10 cellular contexts compared by ENCODE assay signal in genomic region chr16:24580665-24581064, GRCh38. TPM values are rescaled to one million over a fixed set of nuclear protein-coding genes. Genes with fewer than 3 reads are reported as not detected.
DNase-seq lines count a peak whose midpoint lies in the region; ATAC-seq and TF ChIP-seq lines count a peak whose summit lies in the region.
"Had no signal": no experiment of that assay in that cellular context is flagged by ENCODE, and none has a peak within 500 bp of the region (broad histone marks: within the 10 kb centered on the region; RNA-seq: fewer than 3 reads in every experiment).

No MANE protein-coding gene starts in this region.

- TF ChIP-seq CTCF in LNCaP clone FGC (IDR thresholded peaks at IDR 0.05; ENCODE audit: control insufficient read depth, extremely low read depth, insufficient read depth) (peak; percentile 55), cardiac fibroblast (IDR thresholded peaks at IDR 0.05; ENCODE audit: low read depth, low read length) (peak; percentile 55), nephron (IDR thresholded peaks at IDR 0.05; ENCODE audit: unreplicated experiment in 3 of 3) (peak; percentile 30 to 41 (median 36))

- H3K4me3 Mint-ChIP-seq in nephron: no peak overlapping the region
- no peak overlapping the region for H3K4me3 Mint-ChIP-seq in activated naive CD8-positive, alpha-beta T cell treated with anti-CD3 and anti-CD28 coated beads for 36 hours
- H3K4me3 Mint-ChIP-seq: T-helper 2 cell treated with Interferon-gamma antibody and Interleukin-4, amounts not matched to agents 5 μg/mL and 100 μg/mL, for 36 hours had no signal

- H3K27ac Mint-ChIP-seq in nephron: no peak overlapping the region
- H3K27ac Mint-ChIP-seq in activated naive CD8-positive, alpha-beta T cell treated with anti-CD3 and anti-CD28 coated beads for 36 hours: no peak overlapping the region
- H3K27ac Mint-ChIP-seq: T-helper 2 cell treated with Interferon-gamma antibody and Interleukin-4, amounts not matched to agents 5 μg/mL and 100 μg/mL, for 36 hours had no signal

- peaks cover 14% of the 10 kb centered on the region for H3K36me3 Mint-ChIP-seq in nephron (ENCODE audit: low read depth)
- H3K36me3 Mint-ChIP-seq in activated naive CD8-positive, alpha-beta T cell treated with anti-CD3 and anti-CD28 coated beads for 36 hours: no peaks in the 10 kb centered on the region

- ATAC-seq in GM21528 (IDR thresholded peaks at IDR 0.05; ENCODE audit: low FRiP score, unreplicated experiment) (no peak), GM18907 (IDR thresholded peaks at IDR 0.05; ENCODE audit: unreplicated experiment) (no peak)

- H3K4me3 ChIP-seq in LNCaP clone FGC (ENCODE audit: low read depth, low read length) (no peak overlapping the region), cardiac fibroblast (replicated peaks in 1 of 2; ENCODE audit: low read depth in 2 of 2, low read length in 2 of 2) (no peak overlapping the region)
- H3K4me3 ChIP-seq: lung had no signal

- H3K9me3 Mint-ChIP-seq in nephron: peaks cover 9% of the 10 kb centered on the region
- H3K9me3 Mint-ChIP-seq in activated naive CD8-positive, alpha-beta T cell treated with anti-CD3 and anti-CD28 coated beads for 36 hours: no peaks in the 10 kb centered on the region
- H3K9me3 Mint-ChIP-seq: T-helper 2 cell treated with Interferon-gamma antibody and Interleukin-4, amounts not matched to agents 5 μg/mL and 100 μg/mL, for 36 hours had no signal

- DNase-seq in COLO829 (ENCODE audit: low spot score) (peak; percentile 43), LNCaP clone FGC (ENCODE audit: low read depth) (no peak), cardiac fibroblast (ENCODE audit: low read depth in 2 of 2) (peak; percentile 67)
- DNase-seq in activated naive CD8-positive, alpha-beta T cell treated with anti-CD3 and anti-CD28 coated beads for 36 hours: no peak
- no peak for DNase-seq in activated effector memory CD4-positive, alpha-beta T cell treated with anti-CD3 and anti-CD28 coated beads, Interleukin-2, amount 50 U/mL, for 16 hours

- peaks cover 2% of the 10 kb centered on the region for H3K27me3 Mint-ChIP-seq in nephron (ENCODE audit: low read depth)
- peaks cover 4% of the 10 kb centered on the region for H3K27me3 Mint-ChIP-seq in activated naive CD8-positive, alpha-beta T cell treated with anti-CD3 and anti-CD28 coated beads for 36 hours

- no peaks in the 10 kb centered on the region for H3K4me1 Mint-ChIP-seq in nephron
- H3K4me1 Mint-ChIP-seq in activated naive CD8-positive, alpha-beta T cell treated with anti-CD3 and anti-CD28 coated beads for 36 hours: peaks cover 3% of the 10 kb centered on the region

RNA-seq across cellular contexts. Expression of gene RBBP6, which starts 41.3 kb away (rescaled TPM):
- total RNA-seq in activated naive CD8-positive, alpha-beta T cell treated with anti-CD3 and anti-CD28 coated beads for 36 hours: 10 to 100 TPM; 65.1 to 66.4 TPM

Comparison
In these comparisons a context has a peak if more than half of its experiments do, and no peak if none do; other contexts are left out.
1. DNase-seq: peak in COLO829 (single experiment) and cardiac fibroblast (2 of 2); none in LNCaP clone FGC (single experiment), activated naive CD8-positive, alpha-beta T cell treated with anti-CD3 and anti-CD28 coated beads for 36 hours (single experiment) and activated effector memory CD4-positive, alpha-beta T cell treated with anti-CD3 and anti-CD28 coated beads, Interleukin-2, amount 50 U/mL, for 16 hours (single experiment).
2. Peak in every context shown above with its lines, with median percentiles within 50 percentile points of each other: CTCF ChIP-seq.